Comparison of ENCODE assay signal across 2 cellular contexts in genomic region chr9:27092496-27092895, GRCh38. TPM values are rescaled to one million over a fixed set of nuclear protein-coding genes. Genes with fewer than 3 reads are reported as not detected.
"Had no signal": no experiment of that assay in that cellular context is flagged by ENCODE, and none has a peak within 500 bp of the region (broad histone marks: within the 10 kb centered on the region; RNA-seq: fewer than 3 reads in every experiment).

No MANE protein-coding gene starts in this region.

RNA-seq across cellular contexts. Expression of gene TEK, which starts 16.5 kb away (rescaled TPM):
- total RNA-seq: G401, GM12878 had no signal
- polyA plus RNA-seq: GM12878 had no signal
